In the genomic region with DNA sequence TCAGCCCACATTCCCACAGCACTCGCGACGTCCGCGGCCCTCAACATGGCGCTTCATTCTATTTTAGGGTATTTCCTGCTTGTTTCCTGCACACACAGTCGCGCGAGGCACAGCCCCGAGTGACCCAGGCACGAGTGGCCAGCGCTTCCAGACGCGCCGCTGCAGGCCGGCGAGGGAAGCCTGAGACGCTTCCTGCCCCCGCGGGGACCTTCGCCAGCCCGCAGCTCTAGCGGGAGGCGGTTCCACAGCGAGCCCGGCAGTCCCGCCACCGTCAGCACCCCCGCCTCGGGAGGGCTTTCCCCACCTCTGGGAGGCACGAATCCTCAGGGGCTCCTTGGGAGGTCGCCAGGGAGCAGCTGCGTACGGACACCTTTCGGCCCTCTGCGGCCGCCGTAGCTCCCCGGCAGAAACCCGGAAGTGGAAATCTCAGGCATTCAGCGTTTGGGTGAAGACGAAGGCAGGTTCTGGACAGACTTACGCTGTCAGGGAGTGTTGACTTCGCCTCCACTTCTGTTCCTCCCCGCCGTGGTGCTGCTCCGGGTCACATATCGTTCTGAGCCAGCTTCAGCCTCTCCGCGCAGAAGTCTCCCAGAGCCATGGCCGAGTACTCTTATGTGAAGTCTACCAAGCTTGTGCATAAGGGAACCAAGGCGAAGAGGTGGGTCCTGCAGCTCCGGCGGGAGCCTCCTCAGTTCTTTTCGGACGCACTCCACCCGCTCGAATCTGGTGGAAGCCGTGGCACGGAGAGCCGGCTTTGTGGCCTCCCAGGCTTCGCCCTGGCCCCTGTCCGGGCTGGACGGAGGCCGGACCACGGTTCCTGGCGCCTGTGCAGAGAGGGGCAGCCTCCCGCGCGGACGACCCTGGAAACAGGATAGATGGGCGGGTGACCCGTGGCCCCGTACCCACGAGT, we compare ENCODE assay signal across 9 cellular contexts.
DNase-seq lines count a peak whose midpoint lies in the region; ATAC-seq and FAIRE-seq lines count a peak whose summit lies in the region.
"Had no signal": no experiment of that assay in that cellular context is flagged by ENCODE, and none has a peak within 500 bp of the region (broad histone marks: within the 10 kb centered on the region; RNA-seq: fewer than 3 reads in every experiment).

No MANE protein-coding gene starts in this region.

- no peak overlapping the region for H2AK5ac ChIP-seq in trophoblast cell (ENCODE audit: low read length)

- no peak overlapping the region for H3K4ac ChIP-seq in trophoblast cell (ENCODE audit: low read depth, low read length)

- H3K27me3 ChIP-seq in NT2/D1 (ENCODE audit: insufficient read depth, insufficient read length) (no peaks in the 10 kb centered on the region), trophoblast cell (ENCODE audit: insufficient read depth, low read length) (no peaks in the 10 kb centered on the region)

- H2BK120ac ChIP-seq in trophoblast cell (ENCODE audit: insufficient read depth, low read length, poor library complexity), result no peak overlapping the region

- no peak overlapping the region for H4K12ac ChIP-seq in trophoblast cell (ENCODE audit: low read depth, low read length)

- intact Hi-C loops in Right ventricle myocardium superior (cut with DNase I), result no loop called here

- DNase-seq in D341Med (ENCODE audit: low spot score) (peak; percentile 24), NT2/D1 (ENCODE audit: low read depth, low spot score) (peak; percentile 66), Right ventricle myocardium superior (peak; percentile 62), trophoblast cell (peak; percentile 60 to 68), NCI-H1417 treated with DMSO at 0.1 percent for 48 hours (lab: John Stamatoyannopoulos, UW) (no peak), frontal cortex (ENCODE audit: low spot score in 2 of 2) (no peak), NCI-H2029 (lab: John Stamatoyannopoulos, UW) (no peak), activated T-cell treated with anti-CD3 and anti-CD28 coated beads for 4 hours (no peak)
- DNase-seq: cerebellar nuclear complex had no signal

- H2BK12ac ChIP-seq in trophoblast cell (ENCODE audit: low read length), result no peak overlapping the region

- peaks cover 4% of the 10 kb centered on the region for H3K36me3 ChIP-seq in NT2/D1 (ENCODE audit: insufficient read depth, insufficient read length, low read length)
- no peaks in the 10 kb centered on the region for H3K36me3 ChIP-seq in trophoblast cell (ENCODE audit: control insufficient read depth in 1 of 2, insufficient read depth in 2 of 2, low read length in 2 of 2)

- H3K27ac ChIP-seq in trophoblast cell (ENCODE audit: low read depth, low read length), result no peak overlapping the region

- H3K79me1 ChIP-seq in trophoblast cell (ENCODE audit: low read length), result no peaks in the 10 kb centered on the region

- peak overlapping the region; percentile 87 for H3K9ac ChIP-seq in NT2/D1 (ENCODE audit: insufficient read length, low read depth)
- no peak overlapping the region for H3K9ac ChIP-seq in trophoblast cell (ENCODE audit: low read length)

- H3K4me3 ChIP-seq in NT2/D1 (ENCODE audit: insufficient read length, low read depth), result peak overlapping the region; percentile 89
- no peak overlapping the region for H3K4me3 ChIP-seq in trophoblast cell (ENCODE audit: low read depth, low read length)

- WGBS in trophoblast cell (ENCODE audit: extremely low coverage, insufficient coverage, insufficient read length), result no CpG with 5 or more reads among the region's 75 CpGs

- H2AFZ ChIP-seq in trophoblast cell (ENCODE audit: insufficient read depth, low read length, poor library complexity), result no peak overlapping the region

- no peak overlapping the region for H3K23ac ChIP-seq in trophoblast cell (ENCODE audit: low read length)

- H3K14ac ChIP-seq in trophoblast cell (ENCODE audit: low read length), result no peak overlapping the region

- H3K4me1 ChIP-seq in NT2/D1 (ENCODE audit: insufficient read depth, insufficient read length) (no peaks in the 10 kb centered on the region), trophoblast cell (ENCODE audit: control insufficient read depth in 1 of 2, insufficient read depth in 2 of 2, low read length in 2 of 2) (no peaks in the 10 kb centered on the region)

- H3K9me3 ChIP-seq in NT2/D1 (ENCODE audit: insufficient read depth, low read length) (no peaks in the 10 kb centered on the region), trophoblast cell (ENCODE audit: insufficient read depth, low read depth, low read length) (peaks cover 20% of the 10 kb centered on the region)

- no peak overlapping the region for H4K8ac ChIP-seq in trophoblast cell (ENCODE audit: low read depth, low read length)

- no peak overlapping the region for H4K91ac ChIP-seq in trophoblast cell (ENCODE audit: low read depth, low read length)

- H3K4me2 ChIP-seq in trophoblast cell (ENCODE audit: low read length), result no peak overlapping the region

- no peak overlapping the region for H2BK5ac ChIP-seq in trophoblast cell (ENCODE audit: low read depth, low read length, poor library complexity)

- H3K79me2 ChIP-seq in trophoblast cell (ENCODE audit: control insufficient read depth, insufficient read depth, low read length, poor library complexity), result no peaks in the 10 kb centered on the region

- H3K18ac ChIP-seq in trophoblast cell (ENCODE audit: low read length), result no peak overlapping the region

- ATAC-seq in Right ventricle myocardium superior (ENCODE audit: poor library complexity), result no peak

- FAIRE-seq in frontal cortex (lab: Jason Lieb, UNC), result no peak

Comparison
In these comparisons a context has a peak if more than half of its experiments do, and no peak if none do; other contexts are left out.
1. DNase-seq: peak in D341Med (single experiment), NT2/D1 (single experiment), Right ventricle myocardium superior (single experiment) and trophoblast cell (2 of 2); none in NCI-H1417 treated with DMSO at 0.1 percent for 48 hours (single experiment), frontal cortex (0 of 2), NCI-H2029 (single experiment) and activated T-cell treated with anti-CD3 and anti-CD28 coated beads for 4 hours (single experiment).